ENCODE assay signal across 9 cellular contexts in genomic region chr9:70607926-70608325, GRCh38.
A peak's percentile ranks its signal among the peaks of the same experiment; 100 is the strongest.
DNase-seq lines count a peak whose midpoint lies in the region; ATAC-seq and TF ChIP-seq lines count a peak whose summit lies in the region.
"Had no signal": no experiment of that assay in that cellular context is flagged by ENCODE, and none has a peak within 500 bp of the region (broad histone marks: within the 10 kb centered on the region; RNA-seq: fewer than 3 reads in every experiment).

No MANE protein-coding gene starts in this region.

- intact Hi-C loops in activated T-helper 1 cell treated with anti-CD3 and anti-CD28 coated beads, Interleukin-12 subunit alpha, Interleukin-12 subunit beta, Interleukin-2, Interleukin-4 antibody, amounts not matched to agents 30 ng/mL and 10 ng/mL and 1 ng/mL, durations not matched to agents 14 hours and 24 hours and 36 hours (cut with micrococcal nuclease) = no loop called here
- intact Hi-C loops in Right ventricle myocardium inferior (cut with DNase I) = loop anchor here (10.0 kb wide), 1 partner anchor 633 kb away; no protein-coding TSS in a partner anchor

- H3K4me1 Mint-ChIP-seq in activated T-helper 1 cell treated with anti-CD3 and anti-CD28 coated beads, Interleukin-12 subunit alpha, Interleukin-12 subunit beta, Interleukin-2, Interleukin-4 antibody, amounts not matched to agents 30 ng/mL and 10 ng/mL and 1 ng/mL, durations not matched to agents 14 hours and 24 hours and 36 hours (ENCODE audit: low read depth) = no peaks in the 10 kb centered on the region
- H3K4me1 Mint-ChIP-seq in endothelial cell (ENCODE audit: unreplicated experiment) = peaks cover 6% of the 10 kb centered on the region

- no peaks in the 10 kb centered on the region for H3K9me3 Mint-ChIP-seq in activated T-helper 1 cell treated with anti-CD3 and anti-CD28 coated beads, Interleukin-12 subunit alpha, Interleukin-12 subunit beta, Interleukin-2, Interleukin-4 antibody, amounts not matched to agents 30 ng/mL and 10 ng/mL and 1 ng/mL, durations not matched to agents 14 hours and 24 hours and 36 hours
- H3K9me3 Mint-ChIP-seq in endothelial cell (ENCODE audit: unreplicated experiment) = no peaks in the 10 kb centered on the region

- peak; percentile 62 to 79 for DNase-seq in AML-193 (lab: John Stamatoyannopoulos, UW)
- peak; percentile 92 to 93 for DNase-seq in Kasumi-1 (lab: John Stamatoyannopoulos, UW)
- no peak for DNase-seq in activated T-helper 1 cell treated with anti-CD3 and anti-CD28 coated beads, Interleukin-12 subunit alpha, Interleukin-12 subunit beta, Interleukin-2, Interleukin-4 antibody, amounts not matched to agents 30 ng/mL and 10 ng/mL and 1 ng/mL, durations not matched to agents 14 hours and 24 hours and 36 hours (ENCODE audit: low spot score)
- no peak for DNase-seq in endothelial cell (ENCODE audit: low spot score)
- DNase-seq in Right ventricle myocardium inferior (ENCODE audit: missing footprints) = no peak
- DNase-seq in stimulated activated naive CD4-positive, alpha-beta T cell treated with Interleukin-2 at 50 U/mL for 16 hours (lab: John Stamatoyannopoulos, UW) = no peak
- DNase-seq: NCI-H1694 treated with DMSO at 0.1 percent for 48 hours had no signal

- peaks cover 3% of the 10 kb centered on the region for H3K27me3 Mint-ChIP-seq in activated T-helper 1 cell treated with anti-CD3 and anti-CD28 coated beads, Interleukin-12 subunit alpha, Interleukin-12 subunit beta, Interleukin-2, Interleukin-4 antibody, amounts not matched to agents 30 ng/mL and 10 ng/mL and 1 ng/mL, durations not matched to agents 14 hours and 24 hours and 36 hours (ENCODE audit: insufficient read depth)
- H3K27me3 Mint-ChIP-seq in endothelial cell (ENCODE audit: unreplicated experiment) = peaks cover 4% of the 10 kb centered on the region

- no peaks in the 10 kb centered on the region for H3K36me3 Mint-ChIP-seq in activated T-helper 1 cell treated with anti-CD3 and anti-CD28 coated beads, Interleukin-12 subunit alpha, Interleukin-12 subunit beta, Interleukin-2, Interleukin-4 antibody, amounts not matched to agents 30 ng/mL and 10 ng/mL and 1 ng/mL, durations not matched to agents 14 hours and 24 hours and 36 hours (ENCODE audit: low read depth)
- no peaks in the 10 kb centered on the region for H3K36me3 Mint-ChIP-seq in endothelial cell (ENCODE audit: low read depth, unreplicated experiment)

- no peak for TF ChIP-seq CTCF in endothelial cell (IDR thresholded peaks at IDR 0.05; ENCODE audit: unreplicated experiment)

- H3K4me3 Mint-ChIP-seq in activated T-helper 1 cell treated with anti-CD3 and anti-CD28 coated beads, Interleukin-12 subunit alpha, Interleukin-12 subunit beta, Interleukin-2, Interleukin-4 antibody, amounts not matched to agents 30 ng/mL and 10 ng/mL and 1 ng/mL, durations not matched to agents 14 hours and 24 hours and 36 hours = no peak overlapping the region
- no peak overlapping the region for H3K4me3 Mint-ChIP-seq in endothelial cell (ENCODE audit: unreplicated experiment)

- peak overlapping the region; percentile 47 for H3K27ac Mint-ChIP-seq in activated T-helper 1 cell treated with anti-CD3 and anti-CD28 coated beads, Interleukin-12 subunit alpha, Interleukin-12 subunit beta, Interleukin-2, Interleukin-4 antibody, amounts not matched to agents 30 ng/mL and 10 ng/mL and 1 ng/mL, durations not matched to agents 14 hours and 24 hours and 36 hours
- no peak overlapping the region for H3K27ac Mint-ChIP-seq in endothelial cell (ENCODE audit: unreplicated experiment)

- ATAC-seq in GM21367 (IDR thresholded peaks at IDR 0.05; ENCODE audit: unreplicated experiment) = peak; percentile 53
- no peak for ATAC-seq in HG02798 (IDR thresholded peaks at IDR 0.05; ENCODE audit: poor library complexity, unreplicated experiment)
- no peak for ATAC-seq in Right ventricle myocardium inferior

Comparison
In these comparisons a context has a peak if more than half of its experiments do, and no peak if none do; other contexts are left out.
1. DNase-seq: peak in AML-193 (2 of 2) and Kasumi-1 (2 of 2); none in activated T-helper 1 cell treated with anti-CD3 and anti-CD28 coated beads, Interleukin-12 subunit alpha, Interleukin-12 subunit beta, Interleukin-2, Interleukin-4 antibody, amounts not matched to agents 30 ng/mL and 10 ng/mL and 1 ng/mL, durations not matched to agents 14 hours and 24 hours and 36 hours (single experiment), endothelial cell (single experiment), Right ventricle myocardium inferior (single experiment) and stimulated activated naive CD4-positive, alpha-beta T cell treated with Interleukin-2 at 50 U/mL for 16 hours (single experiment).